9 cellular contexts compared by ENCODE assay signal in the genomic region with DNA sequence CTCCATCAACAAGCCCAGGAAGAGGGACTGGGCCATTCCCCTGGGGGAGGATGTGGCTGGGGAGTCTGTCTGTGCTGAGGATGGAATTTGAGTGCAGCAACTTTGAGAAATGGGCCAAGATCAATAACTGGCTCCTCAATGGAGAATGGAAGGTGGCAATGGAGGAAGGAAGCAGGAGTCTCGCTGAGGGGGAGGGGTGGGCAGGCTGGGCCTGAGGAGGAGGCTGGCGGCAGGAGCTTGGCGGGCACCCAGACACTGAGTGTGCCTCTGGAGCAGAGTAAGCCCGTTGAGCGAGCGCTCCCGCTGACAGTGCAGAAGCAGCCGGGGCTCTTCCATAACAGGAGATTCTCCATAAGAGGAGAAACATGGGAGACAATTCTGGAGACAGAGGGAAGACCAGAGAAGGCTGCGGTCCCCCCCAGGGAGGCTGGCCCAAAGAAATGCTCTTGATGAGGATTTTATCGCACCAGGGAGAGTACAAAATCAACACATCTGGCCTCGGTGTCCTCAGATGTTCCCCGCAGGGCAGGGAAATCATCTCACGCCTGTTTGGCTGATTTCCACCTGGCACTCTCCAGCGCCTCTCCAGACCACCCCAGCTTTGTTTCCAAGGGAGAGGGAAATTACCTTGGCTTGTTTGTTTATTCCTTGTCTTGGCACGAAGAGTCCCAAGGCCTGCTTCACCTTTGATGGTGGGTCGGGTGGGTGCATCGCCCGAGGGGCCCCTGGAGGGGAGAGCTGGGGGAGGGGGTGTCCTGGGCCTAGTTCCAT. TPM values are rescaled to one million over a fixed set of nuclear protein-coding genes. Genes with fewer than 3 reads are reported as not detected.
DNase-seq lines count a peak whose midpoint lies in the region; ATAC-seq and TF ChIP-seq lines count a peak whose summit lies in the region.
"Had no signal": no experiment of that assay in that cellular context is flagged by ENCODE, and none has a peak within 500 bp of the region (broad histone marks: within the 10 kb centered on the region; RNA-seq: fewer than 3 reads in every experiment).

No MANE protein-coding gene starts in this region.

- peaks cover 17% of the 10 kb centered on the region for H3K4me1 Mint-ChIP-seq in stimulated activated memory B cell treated with anti-CD40 and anti-IgM and Interleukin-4, amounts not matched to agents 10 μg/mL and 1 μg/mL and 100 μg/mL, for 72 hours

- TF ChIP-seq CTCF in colonic mucosa (IDR thresholded peaks at IDR 0.05), result no peak

- no peak overlapping the region for H3K27ac Mint-ChIP-seq in stimulated activated memory B cell treated with anti-CD40 and anti-IgM and Interleukin-4, amounts not matched to agents 10 μg/mL and 1 μg/mL and 100 μg/mL, for 72 hours
- H3K27ac Mint-ChIP-seq: activated B cell treated with CpG ODN at 0.5 μM for 24 hours had no signal

- no peak overlapping the region for H3K4me3 Mint-ChIP-seq in stimulated activated memory B cell treated with anti-CD40 and anti-IgM and Interleukin-4, amounts not matched to agents 10 μg/mL and 1 μg/mL and 100 μg/mL, for 72 hours

- no peaks in the 10 kb centered on the region for H3K9me3 ChIP-seq in colonic mucosa

- H3K27me3 ChIP-seq in colonic mucosa, result no peaks in the 10 kb centered on the region

- peak overlapping the region; percentile 61 for H3K27ac ChIP-seq in colonic mucosa

- H3K36me3 Mint-ChIP-seq in stimulated activated memory B cell treated with anti-CD40 and anti-IgM and Interleukin-4, amounts not matched to agents 10 μg/mL and 1 μg/mL and 100 μg/mL, for 72 hours, result peaks cover 6% of the 10 kb centered on the region

- no peak overlapping the region for H3K4me3 ChIP-seq in colonic mucosa

- ATAC-seq in HG02973 (IDR thresholded peaks at IDR 0.05; ENCODE audit: unreplicated experiment) (no peak), HG03159 (IDR thresholded peaks at IDR 0.05; ENCODE audit: unreplicated experiment) (no peak)
- no peak for ATAC-seq in stimulated activated memory B cell treated with anti-CD40 and anti-IgM and Interleukin-4, amounts not matched to agents 10 μg/mL and 1 μg/mL and 100 μg/mL, for 72 hours

- DNase-seq in Ammon's horn (ENCODE audit: low spot score) (peak; percentile 79), NCI-H1694 treated with DMSO at 0.1 percent for 48 hours (lab: John Stamatoyannopoulos, UW) (peak; percentile 45), colonic mucosa (peak; percentile 77), midbrain (lab: John Stamatoyannopoulos, UW) (peak; percentile 50), GOT3 (lab: John Stamatoyannopoulos, UW) (no peak)
- DNase-seq: activated B cell treated with CpG ODN at 0.5 μM for 24 hours had no signal

- peaks cover 17% of the 10 kb centered on the region for H3K4me1 ChIP-seq in colonic mucosa

- H3K36me3 ChIP-seq in colonic mucosa, result no peaks in the 10 kb centered on the region

- no peaks in the 10 kb centered on the region for H3K9me3 Mint-ChIP-seq in stimulated activated memory B cell treated with anti-CD40 and anti-IgM and Interleukin-4, amounts not matched to agents 10 μg/mL and 1 μg/mL and 100 μg/mL, for 72 hours
- H3K9me3 Mint-ChIP-seq: activated B cell treated with CpG ODN at 0.5 μM for 24 hours had no signal

- H3K9ac ChIP-seq in colonic mucosa (ENCODE audit: low read depth in 2 of 2, low read length in 2 of 2), result peak overlapping the region; percentile 32 to 87

- intact Hi-C loops in colonic mucosa (cut with DNase I), result loop anchor here (2.0 to 5.0 kb wide), 2 partner anchors 98 to 285 kb away; no protein-coding TSS in a partner anchor

- H3K27me3 Mint-ChIP-seq in stimulated activated memory B cell treated with anti-CD40 and anti-IgM and Interleukin-4, amounts not matched to agents 10 μg/mL and 1 μg/mL and 100 μg/mL, for 72 hours, result peaks cover 4% of the 10 kb centered on the region

RNA-seq across cellular contexts. Expression of a gene that starts 2.8 kb away (rescaled TPM):
- total RNA-seq in colonic mucosa, result 100 to 1,000 TPM in 1 of 2 donors, 10 to 100 TPM in 1; 79.2 to 126 TPM

RNA-seq across cellular contexts. Expression of a gene that starts 21.6 kb away (rescaled TPM):
- total RNA-seq in colonic mucosa, result 10 to 100 TPM; 34.2 to 49.8 TPM

RNA-seq across cellular contexts. Expression of a gene that starts 22.3 kb away (rescaled TPM):
- total RNA-seq in colonic mucosa, result 1 to 10 TPM; 3.5 to 5.3 TPM

RNA-seq across cellular contexts. Expression of a gene that starts 51.9 kb away (rescaled TPM):
- total RNA-seq in colonic mucosa, result under 1 TPM; 0.05 to 0.69 TPM
- total RNA-seq: activated B cell treated with CpG ODN at 0.5 μM for 24 hours had no signal
